Comparison of ENCODE assay signal across 23 cellular contexts in the genomic region with DNA sequence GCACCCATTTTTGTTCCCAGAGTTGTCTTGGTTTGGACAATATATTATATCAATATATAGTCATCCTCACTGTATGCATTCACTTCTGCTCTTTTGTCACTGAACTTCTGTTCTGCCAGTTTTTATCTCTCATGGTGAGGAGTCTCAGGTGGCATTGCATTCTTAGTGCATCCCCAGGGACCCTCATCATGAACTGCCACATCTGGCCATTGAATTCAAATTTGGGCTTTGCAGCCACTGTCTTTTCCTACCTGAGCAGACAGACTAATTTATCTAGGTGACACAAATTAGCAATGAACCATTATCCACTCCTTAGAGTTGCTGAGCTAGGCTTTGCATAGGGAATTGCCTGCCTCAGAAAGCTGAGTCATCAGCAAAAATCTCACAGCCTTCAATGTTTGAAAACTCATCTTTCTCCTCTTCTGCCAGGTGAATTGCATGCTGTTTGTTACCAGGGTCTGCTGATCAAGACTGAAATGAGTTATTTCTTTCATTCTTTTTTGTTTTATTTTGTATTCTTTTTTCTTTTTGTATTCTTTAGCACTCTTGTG.
DNase-seq lines count a peak whose midpoint lies in the region; ATAC-seq, FAIRE-seq and TF ChIP-seq lines count a peak whose summit lies in the region.
"Had no signal": no experiment of that assay in that cellular context is flagged by ENCODE, and none has a peak within 500 bp of the region (broad histone marks: within the 10 kb centered on the region; RNA-seq: fewer than 3 reads in every experiment).

No MANE protein-coding gene starts in this region.

- H3K9ac ChIP-seq in K562 (ENCODE audit: insufficient read depth in 1 of 2, low read depth in 2 of 2, low read length in 2 of 2) (no peak overlapping the region), H9 (ENCODE audit: extremely low read depth, insufficient read length, low read length) (no peak overlapping the region)
- H3K9ac ChIP-seq: BLaER1 treated with 17β-estradiol and CSF1 and Interleukin-3, amounts not matched to agents 10 nM and 100 nM had no signal

- no peak overlapping the region for H3K18ac ChIP-seq in H9 (ENCODE audit: insufficient read length, low read depth, low read length)

- H3K9me3 Mint-ChIP-seq in H9 = peaks cover 0 to 2% of the 10 kb centered on the region in 2 experiments; a peak in 2 of 5 replicates
- H3K9me3 Mint-ChIP-seq: activated CD4-positive, alpha-beta memory T cell treated with anti-CD3 and anti-CD28 coated beads for 36 hours had no signal

- no peak for TF ChIP-seq EP300 in K562 (IDR thresholded peaks at IDR 0.05; ENCODE audit: low read length)

- no peaks in the 10 kb centered on the region for H4K20me1 ChIP-seq in K562 (replicated peaks; ENCODE audit: control insufficient read depth, insufficient read depth, low read length)
- H4K20me1 ChIP-seq in H9 (ENCODE audit: control insufficient read depth, insufficient read depth, insufficient read length) = no peaks in the 10 kb centered on the region
- H4K20me1 ChIP-seq: BLaER1 treated with 17β-estradiol and CSF1 and Interleukin-3, amounts not matched to agents 10 nM and 100 nM had no signal

- H3K79me1 ChIP-seq in H9 (ENCODE audit: insufficient read depth, low read depth, low read length, poor library complexity, severe bottlenecking) = no peaks in the 10 kb centered on the region

- H3K27ac ChIP-seq in K562 (ENCODE audit: extremely low read depth, low read depth, low read length) = no peak overlapping the region
- no peak overlapping the region for H3K27ac ChIP-seq in H9 (ENCODE audit: insufficient read length, low read depth, low read length)
- H3K27ac ChIP-seq: BLaER1 treated with 17β-estradiol and CSF1 and Interleukin-3, amounts not matched to agents 10 nM and 100 nM; breast epithelium; ovary; tibial artery had no signal

- CTCF ChIA-PET in K562 (lab: Yijun Ruan, JAX; ENCODE audit: low intra/inter-chr PET ratio) = no interaction called here

- H3K56ac ChIP-seq in H9 (ENCODE audit: insufficient read length, low read depth, low read length) = no peak overlapping the region

- H3T11ph ChIP-seq in H9 (ENCODE audit: low read length) = no peak overlapping the region

- H2BK12ac ChIP-seq in H9 (ENCODE audit: insufficient read length, low read depth, low read length) = no peak overlapping the region

- H2BK15ac ChIP-seq in H9 (ENCODE audit: low read depth, low read length) = no peak overlapping the region

- intact Hi-C loops in K562 (cut with micrococcal nuclease) = no loop called here

- peak; percentile 15 for FAIRE-seq in GM18507 (lab: Jason Lieb, UNC)
- FAIRE-seq in K562 (lab: Jason Lieb, UNC) = no peak

- H2AFZ ChIP-seq in K562 (ENCODE audit: low read depth, low read length) (no peak overlapping the region), H9 (ENCODE audit: low read length) (no peak overlapping the region)

- no TSS peak for BruUV-seq in K562 (replicated peaks; lab: Mats Ljungman, UMichigan)

- ATAC-seq in GM19467 (IDR thresholded peaks at IDR 0.05; ENCODE audit: unreplicated experiment) (peak; percentile 18), HG03432 (IDR thresholded peaks at IDR 0.05; ENCODE audit: unreplicated experiment) (peak; percentile 18), K562 (no peak), GM21390 (IDR thresholded peaks at IDR 0.05; ENCODE audit: unreplicated experiment) (no peak)

- H3K23ac ChIP-seq in H9 (ENCODE audit: insufficient read length, low read depth, low read length) = no peak overlapping the region

- H3K9me1 ChIP-seq in K562 (ENCODE audit: control insufficient read depth, insufficient read depth, low read length) = no peaks in the 10 kb centered on the region

- no peaks in the 10 kb centered on the region for H3K36me3 Mint-ChIP-seq in H9 (ENCODE audit: insufficient read depth in 1 of 3, low read depth in 3 of 3)
- H3K36me3 Mint-ChIP-seq: activated CD4-positive, alpha-beta memory T cell treated with anti-CD3 and anti-CD28 coated beads for 36 hours had no signal

- H3K27ac Mint-ChIP-seq in H9 = no peak overlapping the region
- H3K27ac Mint-ChIP-seq: activated CD4-positive, alpha-beta memory T cell treated with anti-CD3 and anti-CD28 coated beads for 36 hours had no signal

- no peaks in the 10 kb centered on the region; a peak in 2 of 4 replicates for H3K4me1 Mint-ChIP-seq in H9

- H3K4me3 Mint-ChIP-seq in H9 = no peak overlapping the region
- H3K4me3 Mint-ChIP-seq: activated CD4-positive, alpha-beta memory T cell treated with anti-CD3 and anti-CD28 coated beads for 36 hours had no signal

- no peak overlapping the region for H3K14ac ChIP-seq in H9 (ENCODE audit: insufficient read depth, low read length)

- no peak overlapping the region for H3K4me3 ChIP-seq in K562
- H3K4me3 ChIP-seq: BLaER1 treated with 17β-estradiol and CSF1 and Interleukin-3, amounts not matched to agents 10 nM and 100 nM; breast epithelium; ovary; smooth muscle cell; tibial artery had no signal

- H3K27me3 Mint-ChIP-seq in H9 (ENCODE audit: low read depth) = no peaks in the 10 kb centered on the region
- H3K27me3 Mint-ChIP-seq: activated CD4-positive, alpha-beta memory T cell treated with anti-CD3 and anti-CD28 coated beads for 36 hours had no signal

- H2BK5ac ChIP-seq in H9 (ENCODE audit: insufficient read length, low read length) = no peak overlapping the region

- no peak overlapping the region for H2BK120ac ChIP-seq in H9 (ENCODE audit: low read depth, low read length, poor library complexity, severe bottlenecking)

- no peak overlapping the region for H4K8ac ChIP-seq in H9 (replicated peaks; ENCODE audit: insufficient read length, low read depth, low read length)

- H4K5ac ChIP-seq in H9 (ENCODE audit: insufficient read length, low read depth, low read length) = no peak overlapping the region

- POLR2A ChIA-PET in K562 (lab: Yijun Ruan, JAX) = no interaction called here

- H3K23me2 ChIP-seq in H9 (ENCODE audit: insufficient read length, low read depth, low read length, poor library complexity, severe bottlenecking) = no peaks in the 10 kb centered on the region

- in situ Hi-C loops in K562 (cut with MboI) = no loop called here

- H4K91ac ChIP-seq in H9 (ENCODE audit: insufficient read length, low read depth, low read length) = no peak overlapping the region

- H3K4me1 ChIP-seq in K562 (replicated peaks in 1 of 2; ENCODE audit: control insufficient read depth in 2 of 2, insufficient read depth in 2 of 2, low read length in 2 of 2) (no peaks in the 10 kb centered on the region), H9 (ENCODE audit: insufficient read depth, low read length) (no peaks in the 10 kb centered on the region)
- H3K4me1 ChIP-seq: BLaER1 treated with 17β-estradiol and CSF1 and Interleukin-3, amounts not matched to agents 10 nM and 100 nM; breast epithelium; tibial artery had no signal

- no peaks in the 10 kb centered on the region for H3K79me2 ChIP-seq in K562 (ENCODE audit: control insufficient read depth, insufficient read depth, low read length)
- no peaks in the 10 kb centered on the region for H3K79me2 ChIP-seq in H9 (ENCODE audit: insufficient read depth, low read length)

- no peak overlapping the region for H3K4ac ChIP-seq in H9 (ENCODE audit: low read depth, low read length)

- no peak for TF ChIP-seq POLR2A in K562 (conservative IDR thresholded peaks at IDR 0.05)

- TF ChIP-seq CTCF in K562 (IDR thresholded peaks at IDR 0.05 in 2 of 3, conservative IDR thresholded peaks at IDR 0.05 in 1 of 3; ENCODE audit: insufficient read depth in 2 of 3, low read depth in 1 of 3, low read length in 3 of 3) = no peak
- no peak for TF ChIP-seq CTCF in H9 (conservative IDR thresholded peaks at IDR 0.05)

- H3K27me3 ChIP-seq in K562 (ENCODE audit: control insufficient read depth in 2 of 2, insufficient read depth in 2 of 2, low read length in 2 of 2) (no peaks in the 10 kb centered on the region), H9 (ENCODE audit: insufficient read depth, low read length) (no peaks in the 10 kb centered on the region)
- H3K27me3 ChIP-seq: BLaER1 treated with 17β-estradiol and CSF1 and Interleukin-3, amounts not matched to agents 10 nM and 100 nM; breast epithelium; ovary; tibial artery had no signal

- no peak overlapping the region for H2BK20ac ChIP-seq in H9 (ENCODE audit: low read depth, low read length, poor library complexity, severe bottlenecking)

- H3K9me3 ChIP-seq in K562 (replicated peaks; ENCODE audit: control insufficient read depth, insufficient read depth, low read depth, low read length) (no peaks in the 10 kb centered on the region), H9 (ENCODE audit: control insufficient read depth, low read depth, low read length) (no peaks in the 10 kb centered on the region)
- H3K9me3 ChIP-seq: BLaER1 treated with 17β-estradiol and CSF1 and Interleukin-3, amounts not matched to agents 10 nM and 100 nM; breast epithelium; ovary; tibial artery had no signal

- no peak overlapping the region for H3K4me2 ChIP-seq in K562 (ENCODE audit: insufficient read depth, low read length)
- H3K4me2 ChIP-seq in H9 (ENCODE audit: insufficient read depth, insufficient read length, low read length) = no peak overlapping the region
- H3K4me2 ChIP-seq: BLaER1 treated with 17β-estradiol and CSF1 and Interleukin-3, amounts not matched to agents 10 nM and 100 nM; smooth muscle cell had no signal

- TF ChIP-seq RAD21 in K562 (CRISPR knock-in tag; conservative IDR thresholded peaks at IDR 0.05 in 1 of 2, IDR thresholded peaks at IDR 0.05 in 1 of 2) = no peak

- no peaks in the 10 kb centered on the region for H3K36me3 ChIP-seq in K562 (ENCODE audit: control insufficient read depth, insufficient read depth, low read length)
- H3K36me3 ChIP-seq: BLaER1 treated with 17β-estradiol and CSF1 and Interleukin-3, amounts not matched to agents 10 nM and 100 nM; breast epithelium; ovary; tibial artery had no signal

- H2AK5ac ChIP-seq in H9 (ENCODE audit: insufficient read length, low read length) = no peak overlapping the region

- DNase-seq in GM18507 (ENCODE audit: extremely low spot score, insufficient read length, low read depth) (no peak), K562 (ENCODE audit: extremely low read depth in 1 of 4, low spot score in 3 of 4) (no peak), H9 (no peak), ureter (ENCODE audit: low spot score) (no peak), NCI-H2107 treated with DMSO at 0.1 percent for 48 hours (lab: John Stamatoyannopoulos, UW; ENCODE audit: unreplicated experiment) (no peak)
- DNase-seq: activated CD4-positive, alpha-beta memory T cell treated with anti-CD3 and anti-CD28 coated beads for 36 hours; activated CD4-positive, CD25-positive, alpha-beta regulatory T cell treated with anti-CD3 and anti-CD28 coated beads, Interleukin-2, amount 50 U/mL, for 72 hours; activated CD8-positive, alpha-beta memory T cell treated with anti-CD3 and anti-CD28 coated beads, Interleukin-2, amount 50 U/mL, for 4 hours; activated naive CD4-positive, alpha-beta T cell treated with anti-CD3 and anti-CD28 coated beads, Interleukin-2, amount 50 U/mL, for 16 hours; amniotic stem cell; effector CD4-positive, alpha-beta T cell; NCI-H1048; NCI-H187; NCI-H526 treated with DMSO at 0.1 percent for 48 hours; ovary; stimulated activated CD4-positive, alpha-beta T cell treated with anti-CD3 and anti-CD28 coated beads, Interleukin-1b, Interleukin-23, amount 100 ng/mL, for 48 hours; tibial artery had no signal

TF ChIP-seq in K562, 482 proteins besides CTCF, POLR2A, EP300 and RAD21 (continues in another document):
- peak; percentile 74 for TF ChIP-seq MAFG (tag; conservative IDR thresholded peaks at IDR 0.05)
- TF ChIP-seq HCFC1 (IDR thresholded peaks at IDR 0.05; ENCODE audit: low read depth, low read length) = no peak

Comparison
In these comparisons a context has a peak if more than half of its experiments do, and no peak if none do; other contexts are left out.
1. ATAC-seq: peak in GM19467 (single experiment) and HG03432 (single experiment); none in K562 (single experiment) and GM21390 (single experiment).